ENCODE assay signal across 3 cellular contexts in genomic region chr10:52927678-52928077, GRCh38.
A peak's percentile ranks its signal among the peaks of the same experiment; 100 is the strongest.
TF ChIP-seq lines count a peak whose summit lies in the region.

No MANE protein-coding gene starts in this region.

TF ChIP-seq in SK-N-SH, 30 proteins besides CTCF, POLR2A, EP300 and RAD21 (continued from another document and continues in another):
- TF ChIP-seq, protein P1, sequence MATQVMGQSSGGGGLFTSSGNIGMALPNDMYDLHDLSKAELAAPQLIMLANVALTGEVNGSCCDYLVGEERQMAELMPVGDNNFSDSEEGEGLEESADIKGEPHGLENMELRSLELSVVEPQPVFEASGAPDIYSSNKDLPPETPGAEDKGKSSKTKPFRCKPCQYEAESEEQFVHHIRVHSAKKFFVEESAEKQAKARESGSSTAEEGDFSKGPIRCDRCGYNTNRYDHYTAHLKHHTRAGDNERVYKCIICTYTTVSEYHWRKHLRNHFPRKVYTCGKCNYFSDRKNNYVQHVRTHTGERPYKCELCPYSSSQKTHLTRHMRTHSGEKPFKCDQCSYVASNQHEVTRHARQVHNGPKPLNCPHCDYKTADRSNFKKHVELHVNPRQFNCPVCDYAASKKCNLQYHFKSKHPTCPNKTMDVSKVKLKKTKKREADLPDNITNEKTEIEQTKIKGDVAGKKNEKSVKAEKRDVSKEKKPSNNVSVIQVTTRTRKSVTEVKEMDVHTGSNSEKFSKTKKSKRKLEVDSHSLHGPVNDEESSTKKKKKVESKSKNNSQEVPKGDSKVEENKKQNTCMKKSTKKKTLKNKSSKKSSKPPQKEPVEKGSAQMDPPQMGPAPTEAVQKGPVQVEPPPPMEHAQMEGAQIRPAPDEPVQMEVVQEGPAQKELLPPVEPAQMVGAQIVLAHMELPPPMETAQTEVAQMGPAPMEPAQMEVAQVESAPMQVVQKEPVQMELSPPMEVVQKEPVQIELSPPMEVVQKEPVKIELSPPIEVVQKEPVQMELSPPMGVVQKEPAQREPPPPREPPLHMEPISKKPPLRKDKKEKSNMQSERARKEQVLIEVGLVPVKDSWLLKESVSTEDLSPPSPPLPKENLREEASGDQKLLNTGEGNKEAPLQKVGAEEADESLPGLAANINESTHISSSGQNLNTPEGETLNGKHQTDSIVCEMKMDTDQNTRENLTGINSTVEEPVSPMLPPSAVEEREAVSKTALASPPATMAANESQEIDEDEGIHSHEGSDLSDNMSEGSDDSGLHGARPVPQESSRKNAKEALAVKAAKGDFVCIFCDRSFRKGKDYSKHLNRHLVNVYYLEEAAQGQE (IDR thresholded peaks at IDR 0.05; ENCODE audit: low read depth, low read length), result no peak
- TF ChIP-seq MXI1 (IDR thresholded peaks at IDR 0.05; ENCODE audit: low read depth, low read length) (no peak), IRF3 (IDR thresholded peaks at IDR 0.05; ENCODE audit: low read depth, low read length) (no peak), TEAD4 (IDR thresholded peaks at IDR 0.05; ENCODE audit: borderline replicate concordance, insufficient read depth) (no peak), MEF2A (IDR thresholded peaks at IDR 0.05; ENCODE audit: borderline replicate concordance, low read depth) (no peak), ELF1 (IDR thresholded peaks at IDR 0.05) (no peak), RXRA (IDR thresholded peaks at IDR 0.05; ENCODE audit: borderline replicate concordance, low read depth) (no peak), USF1 (IDR thresholded peaks at IDR 0.05; ENCODE audit: borderline replicate concordance, low read depth) (no peak), GATA2 (CRISPR knock-in tag; IDR thresholded peaks at IDR 0.05) (no peak), SMC3 (IDR thresholded peaks at IDR 0.05; ENCODE audit: low read depth, low read length) (no peak)
- TF ChIP-seq, protein P2, sequence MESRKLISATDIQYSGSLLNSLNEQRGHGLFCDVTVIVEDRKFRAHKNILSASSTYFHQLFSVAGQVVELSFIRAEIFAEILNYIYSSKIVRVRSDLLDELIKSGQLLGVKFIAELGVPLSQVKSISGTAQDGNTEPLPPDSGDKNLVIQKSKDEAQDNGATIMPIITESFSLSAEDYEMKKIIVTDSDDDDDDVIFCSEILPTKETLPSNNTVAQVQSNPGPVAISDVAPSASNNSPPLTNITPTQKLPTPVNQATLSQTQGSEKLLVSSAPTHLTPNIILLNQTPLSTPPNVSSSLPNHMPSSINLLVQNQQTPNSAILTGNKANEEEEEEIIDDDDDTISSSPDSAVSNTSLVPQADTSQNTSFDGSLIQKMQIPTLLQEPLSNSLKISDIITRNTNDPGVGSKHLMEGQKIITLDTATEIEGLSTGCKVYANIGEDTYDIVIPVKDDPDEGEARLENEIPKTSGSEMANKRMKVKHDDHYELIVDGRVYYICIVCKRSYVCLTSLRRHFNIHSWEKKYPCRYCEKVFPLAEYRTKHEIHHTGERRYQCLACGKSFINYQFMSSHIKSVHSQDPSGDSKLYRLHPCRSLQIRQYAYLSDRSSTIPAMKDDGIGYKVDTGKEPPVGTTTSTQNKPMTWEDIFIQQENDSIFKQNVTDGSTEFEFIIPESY (IDR thresholded peaks at IDR 0.05; ENCODE audit: borderline replicate concordance, low read depth), result no peak

TF ChIP-seq in SK-N-SH treated with all-trans-retinoic acid at 6 μM for 48 hours, 23 proteins besides CTCF, POLR2A, EP300 and RAD21:
- TF ChIP-seq, protein P3, sequence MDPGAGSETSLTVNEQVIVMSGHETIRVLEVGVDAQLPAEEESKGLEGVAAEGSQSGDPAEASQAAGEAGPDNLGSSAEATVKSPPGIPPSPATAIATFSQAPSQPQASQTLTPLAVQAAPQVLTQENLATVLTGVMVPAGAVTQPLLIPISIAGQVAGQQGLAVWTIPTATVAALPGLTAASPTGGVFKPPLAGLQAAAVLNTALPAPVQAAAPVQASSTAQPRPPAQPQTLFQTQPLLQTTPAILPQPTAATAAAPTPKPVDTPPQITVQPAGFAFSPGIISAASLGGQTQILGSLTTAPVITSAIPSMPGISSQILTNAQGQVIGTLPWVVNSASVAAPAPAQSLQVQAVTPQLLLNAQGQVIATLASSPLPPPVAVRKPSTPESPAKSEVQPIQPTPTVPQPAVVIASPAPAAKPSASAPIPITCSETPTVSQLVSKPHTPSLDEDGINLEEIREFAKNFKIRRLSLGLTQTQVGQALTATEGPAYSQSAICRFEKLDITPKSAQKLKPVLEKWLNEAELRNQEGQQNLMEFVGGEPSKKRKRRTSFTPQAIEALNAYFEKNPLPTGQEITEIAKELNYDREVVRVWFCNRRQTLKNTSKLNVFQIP (CRISPR knock-in tag; IDR thresholded peaks at IDR 0.05; ENCODE audit: borderline replicate concordance, low read depth), result no peak
- TF ChIP-seq CSDC2 (CRISPR knock-in tag; IDR thresholded peaks at IDR 0.05) (no peak), TCF4 (CRISPR knock-in tag; IDR thresholded peaks at IDR 0.05; ENCODE audit: borderline replicate concordance) (no peak)

TF ChIP-seq in Ishikawa, 13 proteins besides CTCF, POLR2A, EP300 and RAD21 (continued from another document):
- TF ChIP-seq, protein P1 (IDR thresholded peaks at IDR 0.05; ENCODE audit: low read depth), result no peak
- TF ChIP-seq EGR1 (IDR thresholded peaks at IDR 0.05) (no peak), FOXM1 (IDR thresholded peaks at IDR 0.05; ENCODE audit: borderline replicate concordance, low read depth) (no peak), YY1 (IDR thresholded peaks at IDR 0.05; ENCODE audit: low read depth) (no peak), NFIC (IDR thresholded peaks at IDR 0.05) (peak; percentile 86), USF1 (IDR thresholded peaks at IDR 0.05) (no peak), CREB1 (IDR thresholded peaks at IDR 0.05; ENCODE audit: low read depth) (no peak), TCF12 (IDR thresholded peaks at IDR 0.05; ENCODE audit: low read depth) (peak; percentile 71; the same call in 1 of the 2 replicates)
TF ChIP-seq in Ishikawa: peak in this region for 5.
